Comparison of ENCODE assay signal across 1 cellular context in genomic region chr9:33109097-33109496, GRCh38.
A peak's percentile ranks its signal among the peaks of the same experiment; 100 is the strongest.
TF ChIP-seq lines count a peak whose summit lies in the region.

No MANE protein-coding gene starts in this region.

TF ChIP-seq in HepG2, 621 proteins besides CTCF, POLR2A, EP300 and RAD21:
- TF ChIP-seq IRF2 (CRISPR knock-in tag; IDR thresholded peaks at IDR 0.05) (no peak), RBM22 (optimal IDR thresholded peaks at IDR 0.05; ENCODE audit: low read length) (peak; percentile 19), ZXDC (CRISPR knock-in tag; IDR thresholded peaks at IDR 0.05) (no peak)
- TF ChIP-seq, protein P1, sequence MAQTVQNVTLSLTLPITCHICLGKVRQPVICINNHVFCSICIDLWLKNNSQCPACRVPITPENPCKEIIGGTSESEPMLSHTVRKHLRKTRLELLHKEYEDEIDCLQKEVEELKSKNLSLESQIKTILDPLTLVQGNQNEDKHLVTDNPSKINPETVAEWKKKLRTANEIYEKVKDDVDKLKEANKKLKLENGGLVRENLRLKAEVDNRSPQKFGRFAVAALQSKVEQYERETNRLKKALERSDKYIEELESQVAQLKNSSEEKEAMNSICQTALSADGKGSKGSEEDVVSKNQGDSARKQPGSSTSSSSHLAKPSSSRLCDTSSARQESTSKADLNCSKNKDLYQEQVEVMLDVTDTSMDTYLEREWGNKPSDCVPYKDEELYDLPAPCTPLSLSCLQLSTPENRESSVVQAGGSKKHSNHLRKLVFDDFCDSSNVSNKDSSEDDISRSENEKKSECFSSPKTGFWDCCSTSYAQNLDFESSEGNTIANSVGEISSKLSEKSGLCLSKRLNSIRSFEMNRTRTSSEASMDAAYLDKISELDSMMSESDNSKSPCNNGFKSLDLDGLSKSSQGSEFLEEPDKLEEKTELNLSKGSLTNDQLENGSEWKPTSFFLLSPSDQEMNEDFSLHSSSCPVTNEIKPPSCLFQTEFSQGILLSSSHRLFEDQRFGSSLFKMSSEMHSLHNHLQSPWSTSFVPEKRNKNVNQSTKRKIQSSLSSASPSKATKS (CRISPR knock-in tag; IDR thresholded peaks at IDR 0.05): no peak
- TF ChIP-seq, protein P2, sequence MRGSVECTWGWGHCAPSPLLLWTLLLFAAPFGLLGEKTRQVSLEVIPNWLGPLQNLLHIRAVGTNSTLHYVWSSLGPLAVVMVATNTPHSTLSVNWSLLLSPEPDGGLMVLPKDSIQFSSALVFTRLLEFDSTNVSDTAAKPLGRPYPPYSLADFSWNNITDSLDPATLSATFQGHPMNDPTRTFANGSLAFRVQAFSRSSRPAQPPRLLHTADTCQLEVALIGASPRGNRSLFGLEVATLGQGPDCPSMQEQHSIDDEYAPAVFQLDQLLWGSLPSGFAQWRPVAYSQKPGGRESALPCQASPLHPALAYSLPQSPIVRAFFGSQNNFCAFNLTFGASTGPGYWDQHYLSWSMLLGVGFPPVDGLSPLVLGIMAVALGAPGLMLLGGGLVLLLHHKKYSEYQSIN (CRISPR knock-in tag; IDR thresholded peaks at IDR 0.05; ENCODE audit: borderline replicate concordance): no peak
